Comparison of ENCODE assay signal across 9 cellular contexts in genomic region chr10:33126118-33126517, GRCh38.
DNase-seq lines count a peak whose midpoint lies in the region; ATAC-seq and TF ChIP-seq lines count a peak whose summit lies in the region.
"Had no signal": no experiment of that assay in that cellular context is flagged by ENCODE, and none has a peak within 500 bp of the region (broad histone marks: within the 10 kb centered on the region; RNA-seq: fewer than 3 reads in every experiment).

No MANE protein-coding gene starts in this region.

- no peak for DNase-seq in effector memory CD4-positive, alpha-beta T cell
- DNase-seq in psoas muscle (no peak), NCI-H748 (lab: John Stamatoyannopoulos, UW; ENCODE audit: unreplicated experiment) (no peak)
- no peak for DNase-seq in stimulated activated naive CD4-positive, alpha-beta T cell treated with Interleukin-2 at 50 U/mL for 16 hours (lab: John Stamatoyannopoulos, UW)

- H3K9me3 ChIP-seq in effector memory CD4-positive, alpha-beta T cell (ENCODE audit: control insufficient read depth, low read length), result no peaks in the 10 kb centered on the region
- H3K9me3 ChIP-seq in psoas muscle, result no peaks in the 10 kb centered on the region

- H3K27ac ChIP-seq in effector memory CD4-positive, alpha-beta T cell (ENCODE audit: insufficient read depth, low read length, poor library complexity, severe bottlenecking), result peak overlapping the region; percentile 74
- peak overlapping the region; percentile 21 for H3K27ac ChIP-seq in psoas muscle

- H3K4me3 ChIP-seq in effector memory CD4-positive, alpha-beta T cell (ENCODE audit: insufficient read depth, low read depth, low read length, poor library complexity, severe bottlenecking), result no peak overlapping the region
- H3K4me3 ChIP-seq in psoas muscle, result no peak overlapping the region
- H3K4me3 ChIP-seq: lung had no signal

- 59 to 68% (median 62%) methylated on average over 7 of the region's 7 CpGs for WGBS in psoas muscle, 3 donors

- H3K36me3 Mint-ChIP-seq in T-helper 1 cell treated with Interleukin-12 subunit alpha and Interleukin-12 subunit beta and Interleukin-4 antibody, amounts not matched to agents 30 μg/mL and 1 μg/mL, for 36 hours (ENCODE audit: low read depth), result no peaks in the 10 kb centered on the region

- peak; percentile 49 for ATAC-seq in GM21423 (IDR thresholded peaks at IDR 0.05; ENCODE audit: unreplicated experiment)
- no peak for ATAC-seq in psoas muscle
- ATAC-seq in HG03097 (IDR thresholded peaks at IDR 0.05; ENCODE audit: low FRiP score, unreplicated experiment), result no peak
- ATAC-seq in HG03439 (IDR thresholded peaks at IDR 0.05; ENCODE audit: unreplicated experiment), result no peak

- intact Hi-C loops in psoas muscle (cut with DNase I), result no loop called here

- no peaks in the 10 kb centered on the region for H3K36me3 ChIP-seq in effector memory CD4-positive, alpha-beta T cell (ENCODE audit: control insufficient read depth, insufficient read depth, low read length)
- H3K36me3 ChIP-seq in psoas muscle (ENCODE audit: insufficient read depth in 1 of 2, low read depth in 1 of 2), result no peaks in the 10 kb centered on the region

- H3K27ac Mint-ChIP-seq in T-helper 1 cell treated with Interleukin-12 subunit alpha and Interleukin-12 subunit beta and Interleukin-4 antibody, amounts not matched to agents 30 μg/mL and 1 μg/mL, for 36 hours, result peak overlapping the region; percentile 83

- H3K4me1 Mint-ChIP-seq in T-helper 1 cell treated with Interleukin-12 subunit alpha and Interleukin-12 subunit beta and Interleukin-4 antibody, amounts not matched to agents 30 μg/mL and 1 μg/mL, for 36 hours (ENCODE audit: low read depth), result peaks cover 44% of the 10 kb centered on the region

- H3K4me3 Mint-ChIP-seq in T-helper 1 cell treated with Interleukin-12 subunit alpha and Interleukin-12 subunit beta and Interleukin-4 antibody, amounts not matched to agents 30 μg/mL and 1 μg/mL, for 36 hours, result peak overlapping the region; percentile 41

- H3K27me3 ChIP-seq in effector memory CD4-positive, alpha-beta T cell (replicated peaks; ENCODE audit: control insufficient read depth, insufficient read depth, low read length, poor library complexity, severe bottlenecking), result no peaks in the 10 kb centered on the region
- peaks cover 0 to 6% (median 0%) of the 10 kb centered on the region in 3 donors for H3K27me3 ChIP-seq in psoas muscle (ENCODE audit: insufficient read depth in 3 of 3, low read length in 2 of 3)

- H3K9me3 Mint-ChIP-seq in T-helper 1 cell treated with Interleukin-12 subunit alpha and Interleukin-12 subunit beta and Interleukin-4 antibody, amounts not matched to agents 30 μg/mL and 1 μg/mL, for 36 hours, result no peaks in the 10 kb centered on the region

- no peaks in the 10 kb centered on the region for H3K27me3 Mint-ChIP-seq in T-helper 1 cell treated with Interleukin-12 subunit alpha and Interleukin-12 subunit beta and Interleukin-4 antibody, amounts not matched to agents 30 μg/mL and 1 μg/mL, for 36 hours (ENCODE audit: low read depth)

- TF ChIP-seq CTCF in psoas muscle (IDR thresholded peaks at IDR 0.05), result no peak

- peaks cover 87% of the 10 kb centered on the region for H3K4me1 ChIP-seq in effector memory CD4-positive, alpha-beta T cell (ENCODE audit: control insufficient read depth, insufficient read depth, low read length, poor library complexity, severe bottlenecking)
- peaks cover 10% of the 10 kb centered on the region for H3K4me1 ChIP-seq in psoas muscle
